Comparison of ENCODE assay signal across 30 cellular contexts in genomic region chr5:24918676-24919075, GRCh38.
"Had no signal": no experiment of that assay in that cellular context is flagged by ENCODE, and none has a peak within 500 bp of the region (broad histone marks: within the 10 kb centered on the region; RNA-seq: fewer than 3 reads in every experiment).

No MANE protein-coding gene starts in this region.

- H3K27me3 ChIP-seq: adrenal gland, ascending aorta, body of pancreas, brain microvascular endothelial cell, breast epithelium, cardiac muscle cell had no signal

- H3K36me3 ChIP-seq: adrenal gland, ascending aorta, brain microvascular endothelial cell, breast epithelium, cardiac muscle cell had no signal

- ATAC-seq: activated naive CD4-positive, alpha-beta T cell treated with anti-CD3 and anti-CD28 coated beads, Interleukin-2, amount 50 U/mL, for 72 hours; activated naive CD8-positive, alpha-beta T cell treated with anti-CD3 and anti-CD28 coated beads, Interleukin-2, amount 50 U/mL, for 24 hours; activated T-cell treated with anti-CD3 and anti-CD28 coated beads, Interleukin-2, amount 50 U/mL, for 4 hours; activated T-cell treated with anti-CD3 and anti-CD28 coated beads, Interleukin-2, amount 50 U/mL, for 72 hours; activated T-helper 17 cell treated with anti-CD3 and anti-CD28 coated beads, Interleukin-2, amount 50 U/mL, for 72 hours; body of pancreas had no signal

- DNase-seq: activated effector memory CD4-positive, alpha-beta T cell treated with anti-CD3 and anti-CD28 coated beads, Interleukin-2, amount 50 U/mL, for 16 hours; activated effector memory CD4-positive, alpha-beta T cell treated with Interleukin-2 at 50 U/mL for 16 hours; activated gamma-delta T cell; activated gamma-delta T cell treated with Interleukin-2 at 50 U/mL for 16 hours; activated naive CD4-positive, alpha-beta T cell; activated naive CD4-positive, alpha-beta T cell treated with anti-CD3 and anti-CD28 coated beads for 36 hours; activated naive CD4-positive, alpha-beta T cell treated with anti-CD3 and anti-CD28 coated beads, Interleukin-2, amount 10 ng/mL, durations not matched to agents 7 days and 5 days; activated naive CD4-positive, alpha-beta T cell treated with anti-CD3 and anti-CD28 coated beads, Interleukin-2, amount 50 U/mL, for 16 hours; activated naive CD4-positive, alpha-beta T cell treated with Interleukin-2 at 50 U/mL for 16 hours; activated naive CD8-positive, alpha-beta T cell treated with anti-CD3 and anti-CD28 coated beads for 36 hours; activated naive CD8-positive, alpha-beta T cell treated with anti-CD3 and anti-CD28 coated beads, Interleukin-2, amount 10 ng/mL, durations not matched to agents 7 days and 5 days; activated naive CD8-positive, alpha-beta T cell treated with anti-CD3 and anti-CD28 coated beads, Interleukin-2, amount 50 U/mL, for 24 hours; activated T-cell treated with anti-CD3 and anti-CD28 coated beads, Interleukin-2, amount 50 U/mL, for 4 hours; activated T-cell treated with anti-CD3 and anti-CD28 coated beads, Interleukin-2, amount 50 U/mL, for 48 hours; activated T-cell treated with anti-CD3 and anti-CD28 coated beads, Interleukin-2, amount 50 U/mL, for 72 hours; adrenal gland; amniotic stem cell; amygdala; anterior cingulate cortex; aorta; body of pancreas; brain microvascular endothelial cell; caudate nucleus; central memory CD4-positive, alpha-beta T cell; cerebellar nuclear complex had no signal

- H3K27ac ChIP-seq: adrenal gland, ascending aorta, body of pancreas, brain microvascular endothelial cell, breast epithelium, cardiac muscle cell had no signal

- H3K4me1 ChIP-seq: adrenal gland, ascending aorta, body of pancreas, breast epithelium had no signal

- H3K4me3 ChIP-seq: adrenal gland, ascending aorta, body of pancreas, breast epithelium, cardiac muscle cell had no signal

- H3K9me3 ChIP-seq: adrenal gland, ascending aorta, body of pancreas, breast epithelium had no signal
